In the genomic region with DNA sequence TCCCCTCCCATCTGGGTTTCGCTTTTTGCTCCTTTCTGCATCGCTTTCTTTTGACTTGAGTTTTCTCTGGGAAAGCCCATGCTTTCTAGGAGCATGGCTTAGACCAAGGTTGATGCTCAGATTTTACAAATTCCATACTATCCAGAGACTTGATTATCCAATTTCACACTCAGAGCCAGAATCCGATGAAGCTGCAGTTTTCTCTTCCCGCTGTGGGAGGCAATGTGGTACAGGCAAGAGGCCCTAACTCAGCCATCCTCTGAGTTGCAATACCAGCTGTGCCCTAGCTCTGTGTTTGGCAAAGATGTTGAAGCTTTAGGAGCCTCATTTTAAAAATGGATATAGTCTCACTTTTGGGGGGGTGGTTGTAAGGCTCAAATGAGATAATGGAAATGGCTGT, we compare ENCODE assay signal across 10 cellular contexts.
DNase-seq lines count a peak whose midpoint lies in the region; ATAC-seq and TF ChIP-seq lines count a peak whose summit lies in the region.
"Had no signal": no experiment of that assay in that cellular context is flagged by ENCODE, and none has a peak within 500 bp of the region (broad histone marks: within the 10 kb centered on the region; RNA-seq: fewer than 3 reads in every experiment).

No MANE protein-coding gene starts in this region.

- no peaks in the 10 kb centered on the region for H3K9me3 Mint-ChIP-seq in neural crest cell

- no peak for ATAC-seq in GM18511 (IDR thresholded peaks at IDR 0.05; ENCODE audit: unreplicated experiment)
- ATAC-seq in HG02852 (IDR thresholded peaks at IDR 0.05; ENCODE audit: unreplicated experiment), result no peak

- peaks cover 25% of the 10 kb centered on the region for H3K27me3 Mint-ChIP-seq in neural crest cell (ENCODE audit: low read depth)

- TF ChIP-seq CTCF in neural crest cell (conservative IDR thresholded peaks at IDR 0.05), result peak; percentile 46

- H3K27ac Mint-ChIP-seq in neural crest cell (ENCODE audit: unreplicated experiment), result no peak overlapping the region

- no peak overlapping the region for H3K4me3 Mint-ChIP-seq in neural crest cell

- DNase-seq in G401 (ENCODE audit: low spot score), result peak; percentile 63
- peak; percentile 60 for DNase-seq in NCI-H1694 (lab: John Stamatoyannopoulos, UW)
- peak; percentile 58 for DNase-seq in ecto neural progenitor cell (ENCODE audit: low spot score)
- peak; percentile 12 for DNase-seq in neural crest cell (ENCODE audit: low read depth, low spot score)
- DNase-seq in NCI-H2029 (lab: John Stamatoyannopoulos, UW), result no peak
- DNase-seq in activated CD4-positive, CD25-positive, alpha-beta regulatory T cell (lab: John Stamatoyannopoulos, UW), result no peak
- DNase-seq: activated effector memory CD4-positive, alpha-beta T cell treated with anti-CD3 and anti-CD28 coated beads, Interleukin-2, amount 50 U/mL, for 16 hours; NCI-H1417 treated with DMSO at 0.1 percent for 48 hours had no signal

- H3K36me3 Mint-ChIP-seq in neural crest cell (ENCODE audit: low read depth), result no peaks in the 10 kb centered on the region

- peaks cover 25% of the 10 kb centered on the region for H3K4me1 Mint-ChIP-seq in neural crest cell

- in situ Hi-C loops in G401 (cut with HindIII; ENCODE audit: low sequenced_read_pairs), result no loop called here

Comparison
In these comparisons a context has a peak if more than half of its experiments do, and no peak if none do; other contexts are left out.
1. DNase-seq: peak in G401 (single experiment), NCI-H1694 (single experiment), ecto neural progenitor cell (single experiment) and neural crest cell (single experiment); none in NCI-H2029 (single experiment) and activated CD4-positive, CD25-positive, alpha-beta regulatory T cell (0 of 4).